ENCODE assay signal across 8 cellular contexts in the genomic region with DNA sequence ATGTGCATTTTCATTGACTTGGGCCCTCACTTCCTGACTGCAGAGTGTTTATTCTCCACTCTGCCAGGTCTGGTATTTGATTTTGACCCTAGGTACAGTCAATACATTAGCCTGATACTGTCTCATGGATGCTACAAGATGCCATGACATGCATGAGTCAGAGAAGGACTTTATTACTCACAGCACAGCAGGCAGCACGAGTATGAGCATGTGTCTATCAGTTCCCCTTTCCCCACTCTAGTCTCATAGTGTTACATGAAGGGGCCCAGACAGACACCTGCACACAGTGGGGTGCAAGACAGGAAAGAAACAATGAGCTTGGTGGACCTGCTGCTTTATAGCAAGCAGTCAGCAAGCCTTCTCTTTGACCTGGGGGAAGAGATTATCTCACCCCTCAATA. TPM values are rescaled to one million over a fixed set of nuclear protein-coding genes. Genes with fewer than 3 reads are reported as not detected.
DNase-seq lines count a peak whose midpoint lies in the region; ATAC-seq, FAIRE-seq and TF ChIP-seq lines count a peak whose summit lies in the region.

No MANE protein-coding gene starts in this region.

- in situ Hi-C loops in mammary epithelial cell (cut with MboI; ENCODE audit: low sequenced_read_pairs in 2 of 2), result no loop called here

- H2AFZ ChIP-seq in mammary epithelial cell (ENCODE audit: low read depth, low read length) (no peak overlapping the region), Karpas-422 (ENCODE audit: low read length) (no peak overlapping the region)

- FAIRE-seq in GM12892 (lab: Jason Lieb, UNC) (peak; percentile 91), GM19239 (lab: Jason Lieb, UNC) (no peak)

- H3K4me2 ChIP-seq in mammary epithelial cell (ENCODE audit: insufficient read depth, low read depth, low read length) (peak overlapping the region; percentile 16), Karpas-422 (ENCODE audit: low read depth, low read length, poor library complexity, severe bottlenecking) (no peak overlapping the region)

- H3K9me2 ChIP-seq in Karpas-422 (replicated peaks; ENCODE audit: insufficient read depth, low read length), result no peaks in the 10 kb centered on the region

- TF ChIP-seq CTCF in mammary epithelial cell (conservative IDR thresholded peaks at IDR 0.05 in 1 of 2, IDR thresholded peaks at IDR 0.05 in 1 of 2; ENCODE audit: extremely low read depth in 1 of 2, insufficient read depth in 1 of 2, low read depth in 1 of 2, low read length in 2 of 2), result no peak

- BruUV-seq in mammary epithelial cell (replicated peaks; lab: Mats Ljungman, UMichigan), result no TSS peak

- CTCF ChIA-PET in mammary epithelial cell (lab: Charles Lee; ENCODE audit: low non-redundant PET), result no interaction called here

- dilution Hi-C loops in mammary epithelial cell (cut with HindIII; ENCODE audit: low sequenced_read_pairs), result no loop called here

- ATAC-seq in GM21529 (IDR thresholded peaks at IDR 0.05; ENCODE audit: unreplicated experiment), result peak; percentile 96

- H3K4me3 ChIP-seq in mammary epithelial cell (replicated peaks in 1 of 3; ENCODE audit: insufficient read depth in 1 of 3, low read depth in 2 of 3, low read length in 3 of 3) (no peak overlapping the region), Karpas-422 (ENCODE audit: low read length) (no peak overlapping the region)

- H3K4me1 ChIP-seq in mammary epithelial cell (ENCODE audit: insufficient read depth, low read length) (peaks cover 72% of the 10 kb centered on the region), Karpas-422 (ENCODE audit: low read length) (no peaks in the 10 kb centered on the region)

- H3K79me2 ChIP-seq in mammary epithelial cell (ENCODE audit: insufficient read depth, low read length) (peaks cover 94% of the 10 kb centered on the region), Karpas-422 (ENCODE audit: low read length) (no peaks in the 10 kb centered on the region)

- no peak overlapping the region for H3K9ac ChIP-seq in mammary epithelial cell (ENCODE audit: insufficient read depth, low read length)
- no peak overlapping the region for H3K9ac ChIP-seq in Karpas-422 (ENCODE audit: low read length)

- H4K20me1 ChIP-seq in mammary epithelial cell (ENCODE audit: insufficient read depth, low read length) (no peaks in the 10 kb centered on the region), Karpas-422 (ENCODE audit: insufficient read depth, low read depth, low read length) (no peaks in the 10 kb centered on the region)

- DNase-seq in GM12892 (ENCODE audit: insufficient read length) (no peak), HPDE6-E6E7 (ENCODE audit: extremely low spot score) (peak; percentile 59), mammary epithelial cell (peak; percentile 85), medulla oblongata (ENCODE audit: extremely low spot score) (no peak), GM19239 (ENCODE audit: insufficient read length, low spot score) (no peak), putamen (ENCODE audit: low spot score) (no peak), Karpas-422 (no peak)

- TF ChIP-seq POLR2A in GM12892 (IDR thresholded peaks at IDR 0.05; ENCODE audit: low read depth, low read length), result no peak

- H3K9me3 ChIP-seq in mammary epithelial cell (replicated peaks; ENCODE audit: insufficient read depth, low read length), result no peaks in the 10 kb centered on the region
- no peaks in the 10 kb centered on the region for H3K9me3 ChIP-seq in Karpas-422 (ENCODE audit: low read length)

- WGBS in mammary epithelial cell (ENCODE audit: low coverage, missing lambda C conversion rate), result 0% methylated on average over 1 of the region's 1 CpG

- H3K36me3 ChIP-seq in mammary epithelial cell (ENCODE audit: insufficient read depth, low read length) (peaks cover 17% of the 10 kb centered on the region), Karpas-422 (ENCODE audit: insufficient read depth, low read length) (no peaks in the 10 kb centered on the region)

- H3K27me3 ChIP-seq in mammary epithelial cell (ENCODE audit: insufficient read depth, low read length) (no peaks in the 10 kb centered on the region), Karpas-422 (ENCODE audit: low read length) (no peaks in the 10 kb centered on the region)

- H3K27ac ChIP-seq in mammary epithelial cell (ENCODE audit: insufficient read depth, low read depth, low read length), result peak overlapping the region; percentile 86
- no peak overlapping the region for H3K27ac ChIP-seq in Karpas-422 (ENCODE audit: low read length)

- intact Hi-C loops in mammary epithelial cell (cut with micrococcal nuclease), result no loop called here

RNA-seq across cellular contexts. Expression of a gene that starts 19.6 kb away (rescaled TPM):
- polyA plus RNA-seq in GM12892 (2012; ENCODE audit: missing spikeins), result not detected
- total RNA-seq in mammary epithelial cell, result 100 to 1,000 TPM; 191 to 204 TPM
- 86.5 TPM for polyA plus RNA-seq in mammary epithelial cell
- 266 TPM for polyA minus RNA-seq in mammary epithelial cell
- not detected in 2 replicates for total RNA-seq in Karpas-422 (2014; rRNA removed; shearing (Covaris generic); ENCODE audit: low replicate concordance)

Comparison
In these comparisons a context has a peak if more than half of its experiments do, and no peak if none do; other contexts are left out.
1. DNase-seq: peak in HPDE6-E6E7 (single experiment) and mammary epithelial cell (single experiment); none in GM12892 (single experiment), medulla oblongata (single experiment), GM19239 (single experiment), putamen (single experiment) and Karpas-422 (single experiment).
2. RNA of a gene that starts 19.6 kb away (total RNA-seq): 191 to 204 TPM in mammary epithelial cell; not detected in Karpas-422; every median in the first group is over 100 times any median in the second.